In the genomic region with DNA sequence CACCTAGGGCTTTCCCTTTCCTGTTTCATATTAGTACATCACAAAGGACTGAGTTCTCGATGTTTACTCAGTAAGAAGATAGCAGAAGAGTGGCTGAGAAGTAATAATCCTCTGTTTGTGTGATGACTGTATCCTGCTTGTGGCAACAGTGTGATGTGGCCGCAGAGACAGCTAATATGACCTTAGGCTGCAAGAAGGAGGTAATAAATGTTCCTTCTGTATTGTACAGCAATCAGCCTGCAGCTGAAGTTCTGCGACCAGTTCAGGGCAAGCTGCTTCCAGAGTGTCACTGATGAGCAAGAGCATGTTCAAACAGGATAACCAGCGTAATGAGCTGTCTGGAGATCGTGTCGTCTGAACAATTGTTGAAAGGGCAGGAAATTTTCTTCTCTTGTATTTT, we compare ENCODE assay signal across 34 cellular contexts.
A peak's percentile ranks its signal among the peaks of the same experiment; 100 is the strongest.
DNase-seq lines count a peak whose midpoint lies in the region; ATAC-seq, FAIRE-seq and TF ChIP-seq lines count a peak whose summit lies in the region.
"Had no signal": no experiment of that assay in that cellular context is flagged by ENCODE, and none has a peak within 500 bp of the region (broad histone marks: within the 10 kb centered on the region; RNA-seq: fewer than 3 reads in every experiment).

No MANE protein-coding gene starts in this region.

- POLR2A ChIA-PET in A549 (lab: Yijun Ruan, JAX): no interaction called here

- CTCF ChIA-PET in A549 (lab: Yijun Ruan, JAX): interaction anchor here (1.1 kb wide), 1 partner anchor 64 kb away, joined by 3 read pairs; no protein-coding TSS in a partner anchor

- WGBS in A549 (ENCODE audit: missing lambda C conversion rate): 2% methylated on average over 6 of the region's 6 CpGs

- TF ChIP-seq EP300 in A549 (IDR thresholded peaks at IDR 0.05): no peak

- DNase-seq in A549 (ENCODE audit: low read depth in 1 of 2, low spot score in 1 of 2): peak in 1 of 2 experiments; percentile 2
- peak; percentile 31 for DNase-seq in HPDE6-E6E7 (ENCODE audit: extremely low spot score)
- DNase-seq in NCI-H748 treated with DMSO at 0.1 percent for 48 hours (lab: John Stamatoyannopoulos, UW): peak; percentile 79
- DNase-seq in bronchial epithelial cell (ENCODE audit: low read depth): peak; percentile 40
- DNase-seq in activated gamma-delta T cell treated with Interleukin-2 at 50 U/mL for 16 hours: no peak
- no peak for DNase-seq in Karpas-422
- DNase-seq: activated CD4-positive, alpha-beta memory T cell treated with anti-CD3 and anti-CD28 coated beads, Interleukin-2, amount 10 ng/mL, durations not matched to agents 7 days and 5 days; activated CD4-positive, alpha-beta T cell treated with anti-CD3 and anti-CD28 coated beads for 1 hour; activated CD8-positive, alpha-beta memory T cell treated with anti-CD3 and anti-CD28 coated beads, Interleukin-2, amount 50 U/mL, for 4 hours; activated naive CD4-positive, alpha-beta T cell treated with anti-CD3 and anti-CD28 coated beads, Interleukin-2, amount 10 ng/mL, durations not matched to agents 7 days and 5 days; adrenal gland; CD8-positive, alpha-beta T cell; cerebellar nuclear complex; dermis blood vessel endothelial cell; DMS 273 treated with DMSO at 0.1 percent for 48 hours; endodermal cell; esophagus squamous epithelium; heart right ventricle; Kasumi-1; naive B cell; NCI-H1694 treated with DMSO at 0.1 percent for 48 hours; NCI-H2171 treated with DMSO at 0.1 percent for 48 hours; NCI-H774; nucleus accumbens; psoas muscle; stimulated activated CD4-positive, alpha-beta T cell treated with anti-CD3 and anti-CD28 coated beads, Interleukin-15, amount 100 ng/mL, for 24 hours; T-helper 2 cell had no signal

- H3K36me3 ChIP-seq in bronchial epithelial cell (ENCODE audit: control insufficient read depth, insufficient read depth, low read length): no peaks in the 10 kb centered on the region
- no peaks in the 10 kb centered on the region for H3K36me3 ChIP-seq in Karpas-422 (ENCODE audit: insufficient read depth, low read length)
- H3K36me3 ChIP-seq: adrenal gland, esophagus squamous epithelium, heart right ventricle, tibial nerve had no signal

- TF ChIP-seq RAD21 in A549 (conservative IDR thresholded peaks at IDR 0.05 in 1 of 2, IDR thresholded peaks at IDR 0.05 in 1 of 2): no peak

- FAIRE-seq in A549 (lab: Jason Lieb, UNC): no peak
- peak; percentile 86 for FAIRE-seq in bronchial epithelial cell (lab: Jason Lieb, UNC)
- FAIRE-seq: frontal cortex, GM12878 had no signal

- no peak for TF ChIP-seq POLR2A in A549 (IDR thresholded peaks at IDR 0.05; ENCODE audit: low read length)

- H3K9ac ChIP-seq in Karpas-422 (ENCODE audit: low read length): no peak overlapping the region

- H3K4me3 ChIP-seq in A549 (no peak overlapping the region), bronchial epithelial cell (ENCODE audit: low read depth, low read length) (no peak overlapping the region), Karpas-422 (ENCODE audit: low read length) (no peak overlapping the region)
- H3K4me3 ChIP-seq: adrenal gland, esophagus squamous epithelium, GM12878, heart right ventricle, psoas muscle, tibial nerve had no signal

- no peaks in the 10 kb centered on the region for H4K20me1 ChIP-seq in Karpas-422 (ENCODE audit: insufficient read depth, low read depth, low read length)

- H3K4me2 ChIP-seq in A549 (peak overlapping the region; percentile 43), Karpas-422 (ENCODE audit: low read depth, low read length, poor library complexity, severe bottlenecking) (no peak overlapping the region)

- H3K27ac ChIP-seq in A549 (no peak overlapping the region), Karpas-422 (ENCODE audit: low read length) (no peak overlapping the region)
- H3K27ac ChIP-seq: adrenal gland, esophagus squamous epithelium, heart right ventricle, psoas muscle, tibial nerve had no signal

- H3K27me3 ChIP-seq in bronchial epithelial cell (ENCODE audit: control insufficient read depth, insufficient read depth, low read length): no peaks in the 10 kb centered on the region
- no peaks in the 10 kb centered on the region for H3K27me3 ChIP-seq in Karpas-422 (ENCODE audit: low read length)
- H3K27me3 ChIP-seq: adrenal gland, esophagus squamous epithelium, tibial nerve had no signal

- H3K4me1 ChIP-seq in A549 (no peaks in the 10 kb centered on the region), Karpas-422 (ENCODE audit: low read length) (no peaks in the 10 kb centered on the region)
- H3K4me1 ChIP-seq: adrenal gland, esophagus squamous epithelium, psoas muscle, tibial nerve had no signal

- no peaks in the 10 kb centered on the region for H3K9me2 ChIP-seq in Karpas-422 (replicated peaks; ENCODE audit: insufficient read depth, low read length)

- no peak overlapping the region for H2AFZ ChIP-seq in Karpas-422 (ENCODE audit: low read length)

- no peaks in the 10 kb centered on the region for H3K79me2 ChIP-seq in Karpas-422 (ENCODE audit: low read length)

- TF ChIP-seq CTCF in A549 (IDR thresholded peaks at IDR 0.05): no peak
- no peak for TF ChIP-seq CTCF in bronchial epithelial cell (IDR thresholded peaks at IDR 0.05; ENCODE audit: insufficient read depth, low read length, severe bottlenecking)

- no peaks in the 10 kb centered on the region for H3K9me3 ChIP-seq in A549
- H3K9me3 ChIP-seq in Karpas-422 (ENCODE audit: low read length): no peaks in the 10 kb centered on the region
- H3K9me3 ChIP-seq: adrenal gland, esophagus squamous epithelium, heart right ventricle, psoas muscle, tibial nerve had no signal

- peak in 1 of 2 experiments; percentile 43; a peak in 3 of 6 replicates for ATAC-seq in A549
- no peak for ATAC-seq in GM18870 (IDR thresholded peaks at IDR 0.05; ENCODE audit: unreplicated experiment)
- no peak for ATAC-seq in GM18511 (IDR thresholded peaks at IDR 0.05; ENCODE audit: unreplicated experiment)
- ATAC-seq: CD8-positive, alpha-beta T cell; GM12878; heart right ventricle; psoas muscle; Right ventricle myocardium inferior; stimulated activated effector memory CD8-positive, alpha-beta T cell treated with anti-CD3 and anti-CD28 coated beads, Interleukin-12 subunit alpha, Interleukin-12 subunit beta, amount 100 ng/mL, for 72 hours had no signal

TF ChIP-seq in A549, 52 proteins besides CTCF, POLR2A, EP300 and RAD21:
- TF ChIP-seq ELK1 (IDR thresholded peaks at IDR 0.05; ENCODE audit: low read depth, low read length): no peak
- no peak for TF ChIP-seq HMGXB4 (CRISPR knock-in tag; IDR thresholded peaks at IDR 0.05; ENCODE audit: borderline replicate concordance)
- TF ChIP-seq SMC3 (IDR thresholded peaks at IDR 0.05): no peak
- TF ChIP-seq POLR2AphosphoS2 (conservative IDR thresholded peaks at IDR 0.05; ENCODE audit: low read length): no peak
- no peak for TF ChIP-seq JUNB (IDR thresholded peaks at IDR 0.05)
- no peak for TF ChIP-seq FOXS1 (CRISPR knock-in tag; IDR thresholded peaks at IDR 0.05)
- no peak for TF ChIP-seq NR3C1 (IDR thresholded peaks at IDR 0.05)
- no peak for TF ChIP-seq ZC3H11A (IDR thresholded peaks at IDR 0.05)
- TF ChIP-seq FOSB (CRISPR knock-in tag; IDR thresholded peaks at IDR 0.05): no peak

Comparison
In these comparisons a context has a peak if more than half of its experiments do, and no peak if none do; other contexts are left out.
1. DNase-seq: peak in HPDE6-E6E7 (single experiment), NCI-H748 treated with DMSO at 0.1 percent for 48 hours (single experiment) and bronchial epithelial cell (single experiment); none in activated gamma-delta T cell treated with Interleukin-2 at 50 U/mL for 16 hours (single experiment) and Karpas-422 (single experiment).